In the genomic region with DNA sequence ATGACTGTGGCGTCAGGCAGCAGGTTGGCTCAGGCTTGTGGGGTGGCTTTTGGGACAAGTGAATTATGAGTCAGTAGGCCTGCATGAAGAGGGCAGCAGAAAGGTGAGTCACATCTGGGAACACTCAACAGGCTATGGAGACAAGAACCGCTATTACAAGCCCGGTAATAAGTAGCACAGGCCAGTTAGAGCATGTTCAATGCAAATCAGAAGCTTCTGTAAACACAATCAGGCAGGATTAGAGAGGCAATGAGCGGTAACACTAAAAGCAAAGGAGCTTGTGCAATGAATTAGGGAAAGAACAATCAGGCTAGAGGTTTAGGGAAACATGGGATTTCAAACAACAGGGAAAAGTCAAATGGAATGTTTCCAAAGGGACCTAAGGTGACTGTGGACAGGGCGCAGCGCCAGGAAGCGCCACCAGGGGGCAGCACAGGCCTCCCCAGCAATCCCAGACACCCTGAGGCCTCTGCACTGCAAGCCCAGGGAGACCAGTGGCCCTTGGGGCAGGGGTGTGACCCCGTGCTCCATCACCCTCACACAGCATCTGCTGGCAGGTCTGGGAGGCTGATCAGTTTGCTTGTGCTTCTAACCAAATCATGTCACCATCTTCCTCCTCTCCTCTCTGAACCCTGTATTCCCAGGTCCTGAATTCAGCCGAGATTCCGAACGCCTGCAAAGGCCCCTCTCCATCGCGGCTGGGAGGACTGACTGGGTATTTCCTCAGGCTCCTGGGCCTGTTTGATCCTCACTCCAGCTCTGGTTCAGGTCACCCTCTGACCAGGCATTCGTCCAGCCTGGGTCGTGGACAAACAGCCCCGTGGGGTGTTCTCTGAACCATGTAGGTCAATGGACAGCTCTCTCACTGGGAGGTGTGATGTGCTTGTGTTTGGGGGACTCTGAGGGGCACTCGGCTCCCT, we compare ENCODE assay signal across 8 cellular contexts. TPM values are rescaled to one million over a fixed set of nuclear protein-coding genes. Genes with fewer than 3 reads are reported as not detected.
DNase-seq lines count a peak whose midpoint lies in the region; ATAC-seq, FAIRE-seq and TF ChIP-seq lines count a peak whose summit lies in the region.

No MANE protein-coding gene starts in this region.

- H3K9me3 Mint-ChIP-seq in Caco-2 (ENCODE audit: unreplicated experiment) = no peaks in the 10 kb centered on the region
- no peaks in the 10 kb centered on the region for H3K9me3 Mint-ChIP-seq in osteocyte (ENCODE audit: unreplicated experiment)

- DNase-seq in Caco-2 (peak; percentile 75 to 83), RCC 7860 (ENCODE audit: low spot score) (peak; percentile 70), foreskin keratinocyte (peak; percentile 98), osteocyte (ENCODE audit: extremely low spot score, unreplicated experiment) (no peak), tibial artery (peak; percentile 53 to 79)
- peak; percentile 86 for DNase-seq in activated effector memory CD4-positive, alpha-beta T cell treated with anti-CD3 and anti-CD28 coated beads, Interleukin-2, amount 50 U/mL, for 16 hours

- H3K27me3 ChIP-seq in Caco-2 (replicated peaks; ENCODE audit: control insufficient read depth, insufficient read depth, low read length) (no peaks in the 10 kb centered on the region), foreskin keratinocyte (no peaks in the 10 kb centered on the region), tibial artery (no peaks in the 10 kb centered on the region)

- CTCF ChIA-PET in Caco-2 (lab: Charles Lee) = no interaction called here

- no peak overlapping the region for H3K27ac Mint-ChIP-seq in Caco-2 (ENCODE audit: unreplicated experiment)
- H3K27ac Mint-ChIP-seq in osteocyte (ENCODE audit: unreplicated experiment) = no peak overlapping the region

- intact Hi-C loops in Caco-2 (cut with micrococcal nuclease; ENCODE audit: unreplicated experiment) (loop anchor here (1.0 kb wide), 1 partner anchor 275 kb away; no protein-coding TSS in a partner anchor), tibial artery (cut with DNase I; ENCODE audit: low total_unique reads) (no loop called here)

- H3K36me3 ChIP-seq in Caco-2 (ENCODE audit: control insufficient read depth, insufficient read depth, low read length) = no peaks in the 10 kb centered on the region; the same call in none of the 2 replicates
- peaks cover 0 to 12% (median 0%) of the 10 kb centered on the region in 3 donors for H3K36me3 ChIP-seq in tibial artery

- H3K4me1 Mint-ChIP-seq in Caco-2 (ENCODE audit: low read depth, unreplicated experiment) (peaks cover 15% of the 10 kb centered on the region), osteocyte (ENCODE audit: unreplicated experiment) (peaks cover 39% of the 10 kb centered on the region)

- H3K4me3 ChIP-seq in Caco-2 (ENCODE audit: low read depth, low read length) (no peak overlapping the region), tibial artery (no peak overlapping the region)

- FAIRE-seq in RCC 7860 (lab: Jason Lieb, UNC) = peak; percentile 36

- H3K4me3 Mint-ChIP-seq in Caco-2 (ENCODE audit: unreplicated experiment) (no peak overlapping the region), osteocyte (ENCODE audit: unreplicated experiment) (no peak overlapping the region)

- H3K27me3 Mint-ChIP-seq in Caco-2 (ENCODE audit: insufficient read depth, unreplicated experiment) (no peaks in the 10 kb centered on the region), osteocyte (ENCODE audit: unreplicated experiment) (no peaks in the 10 kb centered on the region)

- H3K4me1 ChIP-seq in Caco-2 (peaks cover 12% of the 10 kb centered on the region), foreskin keratinocyte (peaks cover 29% of the 10 kb centered on the region), tibial artery (peaks cover 0 to 45% (median 28%) of the 10 kb centered on the region in 4 donors)

- POLR2A ChIA-PET in Caco-2 (lab: Charles Lee) = no interaction called here

- H3K27ac ChIP-seq in foreskin keratinocyte (no peak overlapping the region), tibial artery (peak overlapping the region in 1 of 2 donors; percentile 16)

- TF ChIP-seq RAD21 in Ishikawa (IDR thresholded peaks at IDR 0.05; ENCODE audit: low read depth) = peak; percentile 82

- no peak for TF ChIP-seq EP300 in Ishikawa (IDR thresholded peaks at IDR 0.05; ENCODE audit: borderline replicate concordance)

- H3K9me3 ChIP-seq in Caco-2 (no peaks in the 10 kb centered on the region), tibial artery (no peaks in the 10 kb centered on the region)

- peaks cover 23% of the 10 kb centered on the region for H3K36me3 Mint-ChIP-seq in Caco-2 (ENCODE audit: insufficient read depth, unreplicated experiment)
- no peaks in the 10 kb centered on the region for H3K36me3 Mint-ChIP-seq in osteocyte (ENCODE audit: unreplicated experiment)

- peak; percentile 75 for ATAC-seq in GM21360 (IDR thresholded peaks at IDR 0.05; ENCODE audit: unreplicated experiment)
- ATAC-seq in foreskin keratinocyte = peak; percentile 85

- peak; percentile 98 for TF ChIP-seq CTCF in Caco-2 (IDR thresholded peaks at IDR 0.05; ENCODE audit: insufficient read depth in 1 of 2, low read depth in 1 of 2, low read length in 1 of 2, severe bottlenecking in 1 of 2, unreplicated experiment in 1 of 2)
- peak; percentile 96 for TF ChIP-seq CTCF in foreskin keratinocyte (conservative IDR thresholded peaks at IDR 0.05)
- peak; percentile 94 for TF ChIP-seq CTCF in osteocyte (IDR thresholded peaks at IDR 0.05)
- TF ChIP-seq CTCF in tibial artery (IDR thresholded peaks at IDR 0.05) = peak; percentile 70 to 96

- no TSS peak for BruUV-seq in Caco-2 (replicated peaks; lab: Mats Ljungman, UMichigan)

TF ChIP-seq in Ishikawa, 13 proteins besides CTCF, POLR2A, EP300 and RAD21:
- TF ChIP-seq USF1 (IDR thresholded peaks at IDR 0.05) (no peak), CREB1 (IDR thresholded peaks at IDR 0.05; ENCODE audit: low read depth) (no peak), FOXM1 (IDR thresholded peaks at IDR 0.05; ENCODE audit: borderline replicate concordance, low read depth) (no peak), TEAD4 (IDR thresholded peaks at IDR 0.05) (no peak), YY1 (IDR thresholded peaks at IDR 0.05; ENCODE audit: low read depth) (no peak), ZBTB7A (IDR thresholded peaks at IDR 0.05; ENCODE audit: low read depth) (no peak), NFIC (IDR thresholded peaks at IDR 0.05) (no peak), CEBPB (IDR thresholded peaks at IDR 0.05) (no peak), TCF12 (IDR thresholded peaks at IDR 0.05; ENCODE audit: low read depth) (no peak), EGR1 (IDR thresholded peaks at IDR 0.05) (no peak), TAF1 (IDR thresholded peaks at IDR 0.05; ENCODE audit: low read depth) (no peak), MAX (IDR thresholded peaks at IDR 0.05) (no peak)
- TF ChIP-seq, protein P1, sequence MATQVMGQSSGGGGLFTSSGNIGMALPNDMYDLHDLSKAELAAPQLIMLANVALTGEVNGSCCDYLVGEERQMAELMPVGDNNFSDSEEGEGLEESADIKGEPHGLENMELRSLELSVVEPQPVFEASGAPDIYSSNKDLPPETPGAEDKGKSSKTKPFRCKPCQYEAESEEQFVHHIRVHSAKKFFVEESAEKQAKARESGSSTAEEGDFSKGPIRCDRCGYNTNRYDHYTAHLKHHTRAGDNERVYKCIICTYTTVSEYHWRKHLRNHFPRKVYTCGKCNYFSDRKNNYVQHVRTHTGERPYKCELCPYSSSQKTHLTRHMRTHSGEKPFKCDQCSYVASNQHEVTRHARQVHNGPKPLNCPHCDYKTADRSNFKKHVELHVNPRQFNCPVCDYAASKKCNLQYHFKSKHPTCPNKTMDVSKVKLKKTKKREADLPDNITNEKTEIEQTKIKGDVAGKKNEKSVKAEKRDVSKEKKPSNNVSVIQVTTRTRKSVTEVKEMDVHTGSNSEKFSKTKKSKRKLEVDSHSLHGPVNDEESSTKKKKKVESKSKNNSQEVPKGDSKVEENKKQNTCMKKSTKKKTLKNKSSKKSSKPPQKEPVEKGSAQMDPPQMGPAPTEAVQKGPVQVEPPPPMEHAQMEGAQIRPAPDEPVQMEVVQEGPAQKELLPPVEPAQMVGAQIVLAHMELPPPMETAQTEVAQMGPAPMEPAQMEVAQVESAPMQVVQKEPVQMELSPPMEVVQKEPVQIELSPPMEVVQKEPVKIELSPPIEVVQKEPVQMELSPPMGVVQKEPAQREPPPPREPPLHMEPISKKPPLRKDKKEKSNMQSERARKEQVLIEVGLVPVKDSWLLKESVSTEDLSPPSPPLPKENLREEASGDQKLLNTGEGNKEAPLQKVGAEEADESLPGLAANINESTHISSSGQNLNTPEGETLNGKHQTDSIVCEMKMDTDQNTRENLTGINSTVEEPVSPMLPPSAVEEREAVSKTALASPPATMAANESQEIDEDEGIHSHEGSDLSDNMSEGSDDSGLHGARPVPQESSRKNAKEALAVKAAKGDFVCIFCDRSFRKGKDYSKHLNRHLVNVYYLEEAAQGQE (IDR thresholded peaks at IDR 0.05; ENCODE audit: low read depth) = no peak
TF ChIP-seq in Ishikawa: peak in this region for 0.

RNA-seq across cellular contexts. Expression of gene C11orf58, which starts 50.0 kb away (rescaled TPM):
- total RNA-seq in Caco-2 (2022) (200 and 209 TPM in 2 replicates), foreskin keratinocyte (110 and 126 TPM in 2 replicates), osteocyte (143 and 150 TPM in 2 replicates)
- polyA plus RNA-seq in foreskin keratinocyte = 91.1 and 106 TPM in 2 replicates
